ENCODE assay signal across 13 cellular contexts in genomic region chr7:5857176-5857575, GRCh38. TPM values are rescaled to one million over a fixed set of nuclear protein-coding genes. Genes with fewer than 3 reads are reported as not detected.
"Had no signal": no experiment of that assay in that cellular context is flagged by ENCODE, and none has a peak within 500 bp of the region (broad histone marks: within the 10 kb centered on the region; RNA-seq: fewer than 3 reads in every experiment).

No MANE protein-coding gene starts in this region.

RNA-seq across cellular contexts. Expression of gene OCM, which starts 23.4 kb away (rescaled TPM):
- total RNA-seq: activated CD4-positive, alpha-beta T cell treated with anti-CD3 and anti-CD28 coated beads for 36 hours; activated CD8-positive, alpha-beta T cell treated with anti-CD3 and anti-CD28 coated beads, Interleukin-2, amount 10 ng/mL, durations not matched to agents 7 days and 5 days; activated T-helper 2 cell treated with anti-CD3 and anti-CD28 coated beads, Interferon-gamma antibody, Interleukin-2, Interleukin-4, amounts not matched to agents 10 μg/mL and 5 μg/mL and 100 μg/mL, durations not matched to agents 14 hours and 24 hours and 36 hours; adrenal gland; astrocyte; body of pancreas; cardiac septum; LHCN-M2; NCI-H460; Peyer's patch; SJSA1; WTC11 had no signal
- polyA plus RNA-seq: SK-N-SH had no signal
